10 cellular contexts compared by ENCODE assay signal in genomic region chr7:35716038-35716803, GRCh38. TPM values are rescaled to one million over a fixed set of nuclear protein-coding genes. Genes with fewer than 3 reads are reported as not detected.
A peak's percentile ranks its signal among the peaks of the same experiment; 100 is the strongest.
DNase-seq lines count a peak whose midpoint lies in the region; ATAC-seq and TF ChIP-seq lines count a peak whose summit lies in the region.
"Had no signal": no experiment of that assay in that cellular context is flagged by ENCODE, and none has a peak within 500 bp of the region (broad histone marks: within the 10 kb centered on the region; RNA-seq: fewer than 3 reads in every experiment).

No MANE protein-coding gene starts in this region.

- H3K4me1 ChIP-seq in A673 (ENCODE audit: insufficient read depth, low read length, poor library complexity, severe bottlenecking) (peaks cover 27% of the 10 kb centered on the region), RWPE2 (ENCODE audit: insufficient read depth, poor library complexity, severe bottlenecking) (no peaks in the 10 kb centered on the region), gastroesophageal sphincter (peaks cover 0 to 14% (median 0%) of the 10 kb centered on the region in 3 donors), Peyer's patch (no peaks in the 10 kb centered on the region)
- H3K4me1 ChIP-seq: foreskin keratinocyte had no signal

- TF ChIP-seq POLR2A in gastroesophageal sphincter (IDR thresholded peaks at IDR 0.05) (no peak), Peyer's patch (IDR thresholded peaks at IDR 0.05) (no peak)

- DNase-seq in A673 (ENCODE audit: low spot score), result peak; percentile 78
- no peak for DNase-seq in RWPE2 (ENCODE audit: low spot score)
- no peak for DNase-seq in omental fat pad (ENCODE audit: low spot score)
- DNase-seq in Peyer's patch, result no peak
- no peak for DNase-seq in foreskin melanocyte
- DNase-seq in HuH-7 (ENCODE audit: low spot score), result no peak
- DNase-seq: activated T-cell treated with anti-CD3 and anti-CD28 coated beads, Interleukin-2, amount 50 U/mL, for 4 hours; foreskin keratinocyte had no signal

- TF ChIP-seq EP300 in gastroesophageal sphincter (IDR thresholded peaks at IDR 0.05), result no peak

- intact Hi-C loops in A673 (cut with micrococcal nuclease; ENCODE audit: unreplicated experiment), result no loop called here

- POLR2A ChIA-PET in A673 (lab: Charles Lee; ENCODE audit: low non-redundant PET), result no interaction called here

- no TSS peak for BruUV-seq in A673 (replicated peaks; lab: Mats Ljungman, UMichigan)

- H3K4me3 ChIP-seq in A673 (ENCODE audit: low read depth, low read length, poor library complexity, severe bottlenecking), result peak overlapping the region; percentile 32
- H3K4me3 ChIP-seq in RWPE2 (ENCODE audit: severe bottlenecking), result no peak overlapping the region
- peak overlapping the region in 1 of 2 donors; percentile 5 for H3K4me3 ChIP-seq in gastroesophageal sphincter
- H3K4me3 ChIP-seq in Peyer's patch, result no peak overlapping the region

- H3K27me3 ChIP-seq in A673 (replicated peaks; ENCODE audit: insufficient read depth, low read depth, low read length, poor library complexity), result no peaks in the 10 kb centered on the region
- H3K27me3 ChIP-seq in RWPE2 (ENCODE audit: insufficient read depth, poor library complexity, severe bottlenecking), result no peaks in the 10 kb centered on the region
- no peaks in the 10 kb centered on the region for H3K27me3 ChIP-seq in gastroesophageal sphincter
- H3K27me3 ChIP-seq in Peyer's patch, result no peaks in the 10 kb centered on the region

- CTCF ChIA-PET in A673 (lab: Charles Lee), result interaction anchor here (0.7 kb wide), 1 partner anchor 88 kb away, joined by 4 read pairs; no protein-coding TSS in a partner anchor

- H3K27ac ChIP-seq in A673 (ENCODE audit: low read depth, low read length, poor library complexity, severe bottlenecking) (peak overlapping the region; percentile 77), RWPE2 (ENCODE audit: poor library complexity, severe bottlenecking) (no peak overlapping the region), gastroesophageal sphincter (peak overlapping the region in 3 of 4 donors; percentile 38 to 46 (median 42)), Peyer's patch (no peak overlapping the region)
- H3K27ac ChIP-seq: foreskin keratinocyte had no signal

- no peaks in the 10 kb centered on the region for H3K36me3 ChIP-seq in A673 (ENCODE audit: insufficient read depth, low read length, poor library complexity, severe bottlenecking)
- no peaks in the 10 kb centered on the region for H3K36me3 ChIP-seq in RWPE2 (ENCODE audit: low read depth)
- H3K36me3 ChIP-seq in gastroesophageal sphincter, result no peaks in the 10 kb centered on the region
- H3K36me3 ChIP-seq in Peyer's patch, result no peaks in the 10 kb centered on the region

- TF ChIP-seq CTCF in A673 (conservative IDR thresholded peaks at IDR 0.05; ENCODE audit: low read depth, low read length), result no peak
- TF ChIP-seq CTCF in RWPE2 (IDR thresholded peaks at IDR 0.05; ENCODE audit: poor library complexity, severe bottlenecking), result no peak
- TF ChIP-seq CTCF in gastroesophageal sphincter (IDR thresholded peaks at IDR 0.05), result no peak
- TF ChIP-seq CTCF in omental fat pad (IDR thresholded peaks at IDR 0.05), result no peak
- no peak for TF ChIP-seq CTCF in Peyer's patch (IDR thresholded peaks at IDR 0.05)

- ATAC-seq in RWPE2 (ENCODE audit: low read depth), result peak; percentile 53; the same call in 2 of the 3 replicates
- ATAC-seq in gastroesophageal sphincter, result peak; percentile 60
- ATAC-seq in omental fat pad (ENCODE audit: low FRiP score), result peak; percentile 64
- no peak for ATAC-seq in HG02759 (IDR thresholded peaks at IDR 0.05; ENCODE audit: unreplicated experiment)
- ATAC-seq: activated T-cell treated with anti-CD3 and anti-CD28 coated beads, Interleukin-2, amount 50 U/mL, for 4 hours; foreskin keratinocyte had no signal

- H3K9me3 ChIP-seq in A673 (ENCODE audit: low read depth, low read length, poor library complexity, severe bottlenecking) (no peaks in the 10 kb centered on the region), RWPE2 (ENCODE audit: severe bottlenecking) (no peaks in the 10 kb centered on the region), gastroesophageal sphincter (no peaks in the 10 kb centered on the region), Peyer's patch (no peaks in the 10 kb centered on the region)

- WGBS in gastroesophageal sphincter (ENCODE audit: low coverage in 1 of 2), 2 donors, result 8 to 14% methylated on average over 4 to 5 of the region's 5 CpGs

RNA-seq across cellular contexts. Expression of gene HERPUD2, which starts 21.3 kb away (rescaled TPM):
- total RNA-seq in A673 (2021), result 23.1 and 23.3 TPM in 2 replicates
- total RNA-seq in gastroesophageal sphincter, result 10 to 100 TPM; 26.1 to 35.3 (median 27.5) TPM
- 10 to 100 TPM; 27.0 to 42.6 (median 35.8) TPM for total RNA-seq in omental fat pad
- total RNA-seq in Peyer's patch, result 10 to 100 TPM; 20.1 to 31.5 (median 26.8) TPM

Comparison
In these comparisons a context has a peak if more than half of its experiments do, and no peak if none do; other contexts are left out.
1. H3K27ac ChIP-seq: peak in A673 (single experiment) and gastroesophageal sphincter (3 of 4); none in RWPE2 (single experiment) and Peyer's patch (0 of 4).